17 cellular contexts compared by ENCODE assay signal in the genomic region with DNA sequence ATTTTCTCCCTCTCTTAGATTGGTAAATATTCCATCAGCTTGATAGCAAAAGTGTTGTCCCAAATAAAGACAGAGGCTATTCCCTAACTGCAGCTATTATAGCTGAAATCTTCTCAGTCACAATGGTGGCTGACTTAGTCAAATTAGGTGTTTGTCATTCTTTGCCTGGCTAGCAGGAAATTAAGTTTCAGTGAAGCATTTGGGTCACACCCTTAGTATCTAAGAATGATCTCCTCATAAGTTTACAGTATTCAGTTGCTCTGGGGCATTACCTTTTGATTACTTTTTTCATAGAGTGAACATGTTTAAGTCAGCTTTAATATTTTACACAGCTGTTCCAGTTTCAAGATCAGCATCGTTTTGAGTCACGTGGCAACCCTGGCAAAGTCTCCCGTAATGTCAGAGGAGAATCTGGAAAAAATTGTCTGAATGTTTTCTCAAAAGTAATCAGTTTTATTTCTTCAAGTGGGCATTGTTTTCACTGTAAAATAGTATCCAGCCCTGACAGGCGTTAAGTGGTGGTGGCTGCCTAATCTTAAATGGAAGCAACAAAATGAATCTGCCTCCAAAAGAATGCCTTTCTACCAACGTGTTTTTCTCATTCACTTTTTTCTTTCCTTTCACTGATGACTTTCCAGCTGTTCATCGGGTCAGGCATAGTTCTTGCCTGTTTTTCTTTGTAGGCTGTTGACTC.
DNase-seq lines count a peak whose midpoint lies in the region; TF ChIP-seq lines count a peak whose summit lies in the region.
"Had no signal": no experiment of that assay in that cellular context is flagged by ENCODE, and none has a peak within 500 bp of the region (broad histone marks: within the 10 kb centered on the region; RNA-seq: fewer than 3 reads in every experiment).

No MANE protein-coding gene starts in this region.

- H2BK5ac ChIP-seq in mesenchymal stem cell (ENCODE audit: low read depth, low read length, poor library complexity, severe bottlenecking), result no peak overlapping the region

- no peak overlapping the region for H3K14ac ChIP-seq in mesenchymal stem cell (ENCODE audit: low read length in 2 of 2)

- H3K36me3 ChIP-seq in mesenchymal stem cell (ENCODE audit: control insufficient read depth in 1 of 2, insufficient read depth in 2 of 2, low read depth in 1 of 2, low read length in 2 of 2) (no peaks in the 10 kb centered on the region), testis (ENCODE audit: low read depth, missing control alignments) (no peaks in the 10 kb centered on the region)
- H3K36me3 ChIP-seq: tibial artery had no signal

- H4K8ac ChIP-seq in mesenchymal stem cell (ENCODE audit: low read length), result no peak overlapping the region

- TF ChIP-seq POLR2A in testis (IDR thresholded peaks at IDR 0.05), result no peak

- H3K4me1 ChIP-seq in mesenchymal stem cell (ENCODE audit: control insufficient read depth, insufficient read depth, low read depth, low read length) (no peaks in the 10 kb centered on the region), testis (no peaks in the 10 kb centered on the region)

- H2BK12ac ChIP-seq in mesenchymal stem cell (ENCODE audit: low read length in 2 of 2), result no peak overlapping the region

- H3K9ac ChIP-seq in mesenchymal stem cell (ENCODE audit: low read length), result peak overlapping the region; percentile 83

- H3K27me3 ChIP-seq in mesenchymal stem cell (ENCODE audit: control insufficient read depth in 1 of 2, insufficient read depth in 1 of 2, low read length in 2 of 2) (no peaks in the 10 kb centered on the region), testis (no peaks in the 10 kb centered on the region)
- H3K27me3 ChIP-seq: tibial artery had no signal

- H2BK120ac ChIP-seq in mesenchymal stem cell (ENCODE audit: low read depth, low read length), result no peak overlapping the region

- peak; percentile 25 for DNase-seq in M059J (ENCODE audit: low read depth)
- DNase-seq in choroid plexus epithelial cell (ENCODE audit: low read depth), result peak; percentile 15
- DNase-seq in mesenchymal stem cell, result no peak
- peak; percentile 22 for DNase-seq in testis
- DNase-seq in HT-29 (ENCODE audit: low spot score), result no peak
- DNase-seq in stimulated activated CD4-positive, alpha-beta T cell treated with anti-CD3 and anti-CD28 coated beads, Interleukin-15, amount 100 ng/mL, for 24 hours, result no peak
- no peak for DNase-seq in RKO (ENCODE audit: low spot score)
- DNase-seq: activated CD4-positive, alpha-beta T cell treated with anti-CD3 and anti-CD28 coated beads for 36 hours; activated naive CD8-positive, alpha-beta T cell treated with anti-CD3 and anti-CD28 coated beads, Interleukin-2, amount 10 ng/mL, durations not matched to agents 7 days and 5 days; CD4-positive, CD25-positive, alpha-beta regulatory T cell; H9; Kasumi-1; NCI-H1694; NCI-H524; stimulated activated CD4-positive, alpha-beta T cell treated with anti-CD3 and anti-CD28 coated beads, Interleukin-1b, Interleukin-23, amount 100 ng/mL, for 48 hours; tibial artery had no signal

- no peak overlapping the region for H2BK15ac ChIP-seq in mesenchymal stem cell (ENCODE audit: low read depth, poor library complexity, severe bottlenecking)

- TF ChIP-seq CTCF in choroid plexus epithelial cell (conservative IDR thresholded peaks at IDR 0.05; ENCODE audit: low read depth, low read length) (no peak), testis (IDR thresholded peaks at IDR 0.05) (no peak)

- no peak overlapping the region for H4K91ac ChIP-seq in mesenchymal stem cell (ENCODE audit: low read length)

- H3K9me3 ChIP-seq in mesenchymal stem cell (ENCODE audit: control insufficient read depth, low read length), result no peaks in the 10 kb centered on the region
- H3K9me3 ChIP-seq in testis, result no peaks in the 10 kb centered on the region
- H3K9me3 ChIP-seq: tibial artery had no signal

- intact Hi-C loops in testis (cut with DNase I; ENCODE audit: low total_unique reads), result no loop called here

- no peak overlapping the region for H2AK5ac ChIP-seq in mesenchymal stem cell (ENCODE audit: low read length, severe bottlenecking)

- no peak overlapping the region for H2AFZ ChIP-seq in mesenchymal stem cell (ENCODE audit: low read depth, low read length)

- no peak overlapping the region for H3K23ac ChIP-seq in mesenchymal stem cell (ENCODE audit: low read length in 2 of 2)

- H3K79me1 ChIP-seq in mesenchymal stem cell (replicated peaks; ENCODE audit: low read length, poor library complexity, severe bottlenecking), result no peaks in the 10 kb centered on the region

- H3K4ac ChIP-seq in mesenchymal stem cell (ENCODE audit: low read depth in 1 of 2, low read length in 2 of 2), result no peak overlapping the region

- H3K4me2 ChIP-seq in mesenchymal stem cell (ENCODE audit: low read length, poor library complexity, severe bottlenecking), result no peak overlapping the region

- H3K18ac ChIP-seq in mesenchymal stem cell (ENCODE audit: low read depth in 1 of 2, low read length in 2 of 2), result no peak overlapping the region

- H3K27ac ChIP-seq in mesenchymal stem cell (ENCODE audit: low read length, poor library complexity, severe bottlenecking), result no peak overlapping the region
- H3K27ac ChIP-seq in testis, result no peak overlapping the region
- H3K27ac ChIP-seq: tibial artery had no signal

- H3K4me3 ChIP-seq in choroid plexus epithelial cell (ENCODE audit: low read depth, low read length) (no peak overlapping the region), mesenchymal stem cell (ENCODE audit: insufficient read depth in 1 of 2, low read depth in 1 of 2, low read length in 2 of 2) (peak overlapping the region in 1 of 2 experiments; percentile 45), testis (no peak overlapping the region)
- H3K4me3 ChIP-seq: GM12878, tibial artery had no signal

- 77% methylated on average over 6 of the region's 6 CpGs for WGBS in mesenchymal stem cell
- WGBS in testis, 2 donors, result 40 to 51% methylated on average over 6 of the region's 6 CpGs

Comparison
In these comparisons a context has a peak if more than half of its experiments do, and no peak if none do; other contexts are left out.
1. DNase-seq: peak in M059J (single experiment), choroid plexus epithelial cell (single experiment) and testis (single experiment); none in mesenchymal stem cell (single experiment), HT-29 (single experiment), stimulated activated CD4-positive, alpha-beta T cell treated with anti-CD3 and anti-CD28 coated beads, Interleukin-15, amount 100 ng/mL, for 24 hours (single experiment) and RKO (single experiment).